In the genomic region with DNA sequence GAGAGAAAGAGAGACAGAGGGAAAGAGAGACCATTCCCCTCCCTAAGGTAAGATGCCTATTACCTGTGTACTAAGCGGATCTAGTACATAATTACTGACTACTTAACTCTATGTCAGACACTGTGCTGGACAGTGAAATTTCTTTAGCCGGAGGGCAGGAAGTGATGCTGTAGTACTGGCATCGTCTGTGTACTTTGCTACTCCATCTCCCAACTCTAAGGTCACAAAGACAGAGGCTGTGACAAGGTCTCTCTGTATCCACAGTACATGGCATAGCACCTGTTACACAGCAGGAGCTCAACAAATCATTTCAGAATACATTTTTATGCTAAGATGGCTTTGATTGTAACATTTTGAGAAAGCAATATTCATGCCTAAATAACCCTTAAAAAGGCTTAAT, we compare ENCODE assay signal across 1 cellular context.
TF ChIP-seq lines count a peak whose summit lies in the region.

No MANE protein-coding gene starts in this region.

TF ChIP-seq in IMR-90, 13 proteins besides CTCF, POLR2A, EP300 and RAD21 (continued from another document):
- TF ChIP-seq NFE2L2 (IDR thresholded peaks at IDR 0.05; ENCODE audit: low read depth, low read length) (no peak), MAZ (IDR thresholded peaks at IDR 0.05; ENCODE audit: borderline replicate concordance, low read depth, low read length) (no peak), FOS (IDR thresholded peaks at IDR 0.05; ENCODE audit: low read depth, low read length) (no peak), RCOR1 (IDR thresholded peaks at IDR 0.05; ENCODE audit: insufficient replicate concordance, low read length) (no peak), MXI1 (IDR thresholded peaks at IDR 0.05; ENCODE audit: borderline replicate concordance, low read depth, low read length) (no peak), MAFK (IDR thresholded peaks at IDR 0.05; ENCODE audit: low read depth, low read length) (no peak)
- TF ChIP-seq, protein P1, sequence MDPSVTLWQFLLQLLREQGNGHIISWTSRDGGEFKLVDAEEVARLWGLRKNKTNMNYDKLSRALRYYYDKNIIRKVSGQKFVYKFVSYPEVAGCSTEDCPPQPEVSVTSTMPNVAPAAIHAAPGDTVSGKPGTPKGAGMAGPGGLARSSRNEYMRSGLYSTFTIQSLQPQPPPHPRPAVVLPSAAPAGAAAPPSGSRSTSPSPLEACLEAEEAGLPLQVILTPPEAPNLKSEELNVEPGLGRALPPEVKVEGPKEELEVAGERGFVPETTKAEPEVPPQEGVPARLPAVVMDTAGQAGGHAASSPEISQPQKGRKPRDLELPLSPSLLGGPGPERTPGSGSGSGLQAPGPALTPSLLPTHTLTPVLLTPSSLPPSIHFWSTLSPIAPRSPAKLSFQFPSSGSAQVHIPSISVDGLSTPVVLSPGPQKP (IDR thresholded peaks at IDR 0.05; ENCODE audit: borderline replicate concordance, low read depth, low read length) = no peak
